Comparison of ENCODE assay signal across 1 cellular context in the genomic region with DNA sequence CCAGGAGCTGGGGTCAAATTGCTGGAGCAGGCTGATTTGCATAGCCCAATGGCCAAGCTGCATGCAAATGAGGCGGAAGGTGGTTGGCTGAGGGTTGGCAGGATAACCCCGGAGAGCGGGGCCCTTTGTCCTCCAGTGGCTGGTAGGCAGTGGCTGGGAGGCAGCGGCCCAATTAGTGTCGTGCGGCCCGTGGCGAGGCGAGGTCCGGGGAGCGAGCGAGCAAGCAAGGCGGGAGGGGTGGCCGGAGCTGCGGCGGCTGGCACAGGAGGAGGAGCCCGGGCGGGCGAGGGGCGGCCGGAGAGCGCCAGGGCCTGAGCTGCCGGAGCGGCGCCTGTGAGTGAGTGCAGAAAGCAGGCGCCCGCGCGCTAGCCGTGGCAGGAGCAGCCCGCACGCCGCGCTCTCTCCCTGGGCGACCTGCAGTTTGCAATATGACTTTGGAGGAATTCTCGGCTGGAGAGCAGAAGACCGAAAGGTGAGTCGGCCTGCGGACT.
TF ChIP-seq lines count a peak whose summit lies in the region.

A gene with protein sequence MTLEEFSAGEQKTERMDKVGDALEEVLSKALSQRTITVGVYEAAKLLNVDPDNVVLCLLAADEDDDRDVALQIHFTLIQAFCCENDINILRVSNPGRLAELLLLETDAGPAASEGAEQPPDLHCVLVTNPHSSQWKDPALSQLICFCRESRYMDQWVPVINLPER (plus strand): TSS at position 135 of the 491 bp plus-strand sequence. CDS start 294 bp downstream, at position 429.

TF ChIP-seq in K562, 482 proteins besides CTCF, POLR2A, EP300 and RAD21 (continued from another document and continues in another):
- peak; percentile 32; the same call in 1 of the 2 replicates for TF ChIP-seq JUN (IDR thresholded peaks at IDR 0.05; ENCODE audit: borderline replicate concordance, low read depth, low read length)
- peak; percentile 78; the same call in 1 of the 2 replicates for TF ChIP-seq JUN (CRISPR knock-in tag; IDR thresholded peaks at IDR 0.05; ENCODE audit: borderline replicate concordance)
- TF ChIP-seq TCF7 (IDR thresholded peaks at IDR 0.05; ENCODE audit: borderline replicate concordance), result no peak; the same call in 1 of the 2 replicates
- TF ChIP-seq, protein P1, sequence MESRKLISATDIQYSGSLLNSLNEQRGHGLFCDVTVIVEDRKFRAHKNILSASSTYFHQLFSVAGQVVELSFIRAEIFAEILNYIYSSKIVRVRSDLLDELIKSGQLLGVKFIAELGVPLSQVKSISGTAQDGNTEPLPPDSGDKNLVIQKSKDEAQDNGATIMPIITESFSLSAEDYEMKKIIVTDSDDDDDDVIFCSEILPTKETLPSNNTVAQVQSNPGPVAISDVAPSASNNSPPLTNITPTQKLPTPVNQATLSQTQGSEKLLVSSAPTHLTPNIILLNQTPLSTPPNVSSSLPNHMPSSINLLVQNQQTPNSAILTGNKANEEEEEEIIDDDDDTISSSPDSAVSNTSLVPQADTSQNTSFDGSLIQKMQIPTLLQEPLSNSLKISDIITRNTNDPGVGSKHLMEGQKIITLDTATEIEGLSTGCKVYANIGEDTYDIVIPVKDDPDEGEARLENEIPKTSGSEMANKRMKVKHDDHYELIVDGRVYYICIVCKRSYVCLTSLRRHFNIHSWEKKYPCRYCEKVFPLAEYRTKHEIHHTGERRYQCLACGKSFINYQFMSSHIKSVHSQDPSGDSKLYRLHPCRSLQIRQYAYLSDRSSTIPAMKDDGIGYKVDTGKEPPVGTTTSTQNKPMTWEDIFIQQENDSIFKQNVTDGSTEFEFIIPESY (CRISPR knock-in tag; IDR thresholded peaks at IDR 0.05), result no peak; the same call in 1 of the 2 replicates
- TF ChIP-seq ZNF408 (CRISPR knock-in tag; IDR thresholded peaks at IDR 0.05; ENCODE audit: low read depth), result no peak
- TF ChIP-seq POLR2AphosphoS5 (IDR thresholded peaks at IDR 0.05; ENCODE audit: control insufficient read depth, insufficient read depth, low read depth, low read length), result peak; percentile 99
- TF ChIP-seq EHMT2 (IDR thresholded peaks at IDR 0.05), result no peak
- 0 out of 2 replicates have a peak, but pooled peaks have one; percentile 28 for TF ChIP-seq THRB (CRISPR knock-in tag; conservative IDR thresholded peaks at IDR 0.05)
- no peak for TF ChIP-seq CHD7 (IDR thresholded peaks at IDR 0.05; ENCODE audit: low read depth, low read length)
- no peak for TF ChIP-seq MEF2A (IDR thresholded peaks at IDR 0.05; ENCODE audit: control insufficient read depth, low read depth, low read length)
- TF ChIP-seq, protein P2, sequence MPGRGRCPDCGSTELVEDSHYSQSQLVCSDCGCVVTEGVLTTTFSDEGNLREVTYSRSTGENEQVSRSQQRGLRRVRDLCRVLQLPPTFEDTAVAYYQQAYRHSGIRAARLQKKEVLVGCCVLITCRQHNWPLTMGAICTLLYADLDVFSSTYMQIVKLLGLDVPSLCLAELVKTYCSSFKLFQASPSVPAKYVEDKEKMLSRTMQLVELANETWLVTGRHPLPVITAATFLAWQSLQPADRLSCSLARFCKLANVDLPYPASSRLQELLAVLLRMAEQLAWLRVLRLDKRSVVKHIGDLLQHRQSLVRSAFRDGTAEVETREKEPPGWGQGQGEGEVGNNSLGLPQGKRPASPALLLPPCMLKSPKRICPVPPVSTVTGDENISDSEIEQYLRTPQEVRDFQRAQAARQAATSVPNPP (IDR thresholded peaks at IDR 0.05; ENCODE audit: borderline replicate concordance, insufficient read depth, insufficient read length), result no peak
- TF ChIP-seq HNRNPH1 (optimal IDR thresholded peaks at IDR 0.05; ENCODE audit: low read depth, low read length), result no peak
- no peak for TF ChIP-seq CHD1 (IDR thresholded peaks at IDR 0.05; ENCODE audit: low read length)
- TF ChIP-seq SRSF1 (IDR thresholded peaks at IDR 0.05; ENCODE audit: low read depth, low read length), result no peak
- no peak for TF ChIP-seq ZNF197 (CRISPR knock-in tag; IDR thresholded peaks at IDR 0.05; ENCODE audit: low read depth)
- TF ChIP-seq NONO (IDR thresholded peaks at IDR 0.05; ENCODE audit: low read depth in 2 of 2, low read length in 1 of 2), result peak; percentile 93 to 99; a peak in 3 of 4 replicates
- no peak for TF ChIP-seq ZNF707 (CRISPR knock-in tag; conservative IDR thresholded peaks at IDR 0.05)
- TF ChIP-seq PTBP1 (IDR thresholded peaks at IDR 0.05; ENCODE audit: low read depth, low read length), result no peak
- TF ChIP-seq, protein P3, sequence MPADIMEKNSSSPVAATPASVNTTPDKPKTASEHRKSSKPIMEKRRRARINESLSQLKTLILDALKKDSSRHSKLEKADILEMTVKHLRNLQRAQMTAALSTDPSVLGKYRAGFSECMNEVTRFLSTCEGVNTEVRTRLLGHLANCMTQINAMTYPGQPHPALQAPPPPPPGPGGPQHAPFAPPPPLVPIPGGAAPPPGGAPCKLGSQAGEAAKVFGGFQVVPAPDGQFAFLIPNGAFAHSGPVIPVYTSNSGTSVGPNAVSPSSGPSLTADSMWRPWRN (IDR thresholded peaks at IDR 0.05; ENCODE audit: low read depth), result no peak
- TF ChIP-seq NR2F6 (CRISPR knock-in tag; IDR thresholded peaks at IDR 0.05), result no peak
- peak; percentile 38 for TF ChIP-seq NELFE (IDR thresholded peaks at IDR 0.05; ENCODE audit: insufficient read depth, insufficient read length)
- no peak for TF ChIP-seq JUND (IDR thresholded peaks at IDR 0.05; ENCODE audit: borderline replicate concordance, low read depth, low read length)
- TF ChIP-seq JUND (tag; IDR thresholded peaks at IDR 0.05; ENCODE audit: borderline replicate concordance, low read depth, low read length), result peak; percentile 12; the same call in 1 of the 3 replicates
- TF ChIP-seq TGIF2 (CRISPR knock-in tag; IDR thresholded peaks at IDR 0.05), result no peak
- TF ChIP-seq, protein P4, sequence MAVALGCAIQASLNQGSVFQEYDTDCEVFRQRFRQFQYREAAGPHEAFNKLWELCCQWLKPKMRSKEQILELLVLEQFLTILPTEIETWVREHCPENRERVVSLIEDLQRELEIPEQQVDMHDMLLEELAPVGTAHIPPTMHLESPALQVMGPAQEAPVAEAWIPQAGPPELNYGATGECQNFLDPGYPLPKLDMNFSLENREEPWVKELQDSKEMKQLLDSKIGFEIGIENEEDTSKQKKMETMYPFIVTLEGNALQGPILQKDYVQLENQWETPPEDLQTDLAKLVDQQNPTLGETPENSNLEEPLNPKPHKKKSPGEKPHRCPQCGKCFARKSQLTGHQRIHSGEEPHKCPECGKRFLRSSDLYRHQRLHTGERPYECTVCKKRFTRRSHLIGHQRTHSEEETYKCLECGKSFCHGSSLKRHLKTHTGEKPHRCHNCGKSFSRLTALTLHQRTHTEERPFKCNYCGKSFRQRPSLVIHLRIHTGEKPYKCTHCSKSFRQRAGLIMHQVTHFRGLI (CRISPR knock-in tag; IDR thresholded peaks at IDR 0.05), result no peak
- peak; percentile 85 for TF ChIP-seq ZFX (CRISPR knock-in tag; IDR thresholded peaks at IDR 0.05)
- TF ChIP-seq SMARCC2 (IDR thresholded peaks at IDR 0.05; ENCODE audit: low read depth), result no peak; the same call in 1 of the 2 replicates
- TF ChIP-seq HMG20A (CRISPR knock-in tag; conservative IDR thresholded peaks at IDR 0.05), result no peak
- TF ChIP-seq, protein P5, sequence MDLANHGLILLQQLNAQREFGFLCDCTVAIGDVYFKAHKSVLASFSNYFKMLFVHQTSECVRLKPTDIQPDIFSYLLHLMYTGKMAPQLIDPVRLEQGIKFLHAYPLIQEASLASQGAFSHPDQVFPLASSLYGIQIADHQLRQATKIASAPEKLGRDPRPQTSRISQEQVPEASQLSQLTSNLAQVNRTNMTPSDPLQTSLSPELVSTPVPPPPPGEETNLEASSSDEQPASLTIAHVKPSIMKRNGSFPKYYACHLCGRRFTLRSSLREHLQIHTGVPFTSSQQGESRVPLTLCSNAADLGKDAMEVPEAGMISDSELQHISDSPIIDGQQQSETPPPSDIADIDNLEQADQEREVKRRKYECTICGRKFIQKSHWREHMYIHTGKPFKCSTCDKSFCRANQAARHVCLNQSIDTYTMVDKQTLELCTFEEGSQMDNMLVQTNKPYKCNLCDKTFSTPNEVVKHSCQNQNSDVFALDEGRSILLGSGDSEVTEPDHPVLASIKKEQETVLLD (IDR thresholded peaks at IDR 0.05), result no peak
- TF ChIP-seq ZEB2 (IDR thresholded peaks at IDR 0.05), result no peak
- TF ChIP-seq MCM5 (IDR thresholded peaks at IDR 0.05; ENCODE audit: low read depth), result no peak
- TF ChIP-seq RBM14 (IDR thresholded peaks at IDR 0.05; ENCODE audit: borderline replicate concordance, insufficient read depth, low read depth, low read length), result no peak
- 0 out of 2 replicates have a peak, but pooled peaks have one; percentile 52 for TF ChIP-seq ZNF589 (CRISPR knock-in tag; IDR thresholded peaks at IDR 0.05; ENCODE audit: low read depth)
- no peak for TF ChIP-seq ZNF134 (CRISPR knock-in tag; conservative IDR thresholded peaks at IDR 0.05)
- peak; percentile 90; the same call in 1 of the 2 replicates for TF ChIP-seq KAT7 (CRISPR knock-in tag; IDR thresholded peaks at IDR 0.05; ENCODE audit: borderline replicate concordance)
- TF ChIP-seq, protein P6, sequence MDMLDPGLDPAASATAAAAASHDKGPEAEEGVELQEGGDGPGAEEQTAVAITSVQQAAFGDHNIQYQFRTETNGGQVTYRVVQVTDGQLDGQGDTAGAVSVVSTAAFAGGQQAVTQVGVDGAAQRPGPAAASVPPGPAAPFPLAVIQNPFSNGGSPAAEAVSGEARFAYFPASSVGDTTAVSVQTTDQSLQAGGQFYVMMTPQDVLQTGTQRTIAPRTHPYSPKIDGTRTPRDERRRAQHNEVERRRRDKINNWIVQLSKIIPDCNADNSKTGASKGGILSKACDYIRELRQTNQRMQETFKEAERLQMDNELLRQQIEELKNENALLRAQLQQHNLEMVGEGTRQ (CRISPR knock-in tag; IDR thresholded peaks at IDR 0.05), result no peak
- TF ChIP-seq NFXL1 (CRISPR knock-in tag; IDR thresholded peaks at IDR 0.05), result no peak
- no peak for TF ChIP-seq SREBF1 (IDR thresholded peaks at IDR 0.05; ENCODE audit: borderline replicate concordance, low read depth, low read length)
